8 cellular contexts compared by ENCODE assay signal in the genomic region with DNA sequence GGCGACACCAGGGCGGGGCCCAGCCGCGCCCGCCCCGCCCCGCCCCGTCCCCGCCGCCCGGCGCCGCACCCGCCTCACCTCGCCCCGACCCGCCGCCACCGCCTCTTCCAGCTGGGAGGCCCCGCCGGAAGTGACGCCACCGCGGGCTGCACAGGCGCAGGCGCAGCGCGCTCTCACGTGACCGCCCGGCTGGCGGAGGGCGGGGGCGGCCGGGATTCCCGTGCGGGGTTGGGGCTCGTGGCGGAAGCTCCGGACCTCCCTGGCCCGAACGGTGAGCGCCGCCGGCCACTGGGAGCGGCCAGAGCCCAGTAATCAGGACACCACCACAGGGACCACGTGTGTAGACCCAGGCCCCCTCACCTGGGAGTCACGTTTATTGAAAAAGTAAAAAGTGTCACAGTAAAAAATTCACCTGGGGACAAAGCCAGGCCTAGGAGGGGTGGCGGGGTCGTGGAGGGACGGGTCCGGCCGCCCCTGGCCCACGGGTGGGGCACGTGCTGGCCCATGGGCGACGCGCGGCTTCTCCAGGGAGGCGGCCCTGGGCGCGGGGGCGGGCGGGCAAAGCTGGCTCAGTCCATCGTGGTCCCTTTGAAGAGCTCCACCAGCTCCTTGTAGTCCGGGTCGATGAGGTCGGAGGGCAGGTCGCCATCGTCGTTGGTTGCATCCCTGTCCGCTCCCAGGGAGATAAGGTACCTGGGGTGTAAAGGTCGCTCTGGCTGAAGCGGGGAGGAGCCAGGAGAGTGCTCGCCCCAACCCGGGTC. TPM values are rescaled to one million over a fixed set of nuclear protein-coding genes. Genes with fewer than 3 reads are reported as not detected.
A peak's percentile ranks its signal among the peaks of the same experiment; 100 is the strongest.
DNase-seq lines count a peak whose midpoint lies in the region; ATAC-seq and TF ChIP-seq lines count a peak whose summit lies in the region.

A gene with protein sequence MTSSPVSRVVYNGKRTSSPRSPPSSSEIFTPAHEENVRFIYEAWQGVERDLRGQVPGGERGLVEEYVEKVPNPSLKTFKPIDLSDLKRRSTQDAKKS (minus strand): TSS at position 132 of the 761 bp plus-strand sequence. CDS start 8,785 bp downstream, outside the sequence.

- TF ChIP-seq CTCF in OCI-LY1 (IDR thresholded peaks at IDR 0.05; ENCODE audit: low read length) (no peak), endothelial cell (IDR thresholded peaks at IDR 0.05; ENCODE audit: unreplicated experiment) (no peak), mesothelial cell of epicardium (IDR thresholded peaks at IDR 0.05; ENCODE audit: unreplicated experiment) (no peak)

- no peaks in the 10 kb centered on the region for H3K36me3 ChIP-seq in OCI-LY1 (ENCODE audit: insufficient read depth, low read length)

- peaks cover 29% of the 10 kb centered on the region for H3K4me1 ChIP-seq in OCI-LY1 (ENCODE audit: insufficient read depth, low read length, severe bottlenecking)

- H3F3A ChIP-seq in OCI-LY1 (ENCODE audit: insufficient read depth, low read length): no peaks in the 10 kb centered on the region

- DNase-seq in COLO668 (lab: John Stamatoyannopoulos, UW; ENCODE audit: unreplicated experiment): peak; percentile 96
- DNase-seq in HuH-7 (ENCODE audit: low spot score): peak; percentile 97
- peak; percentile 97 for DNase-seq in activated CD8-positive, alpha-beta memory T cell treated with anti-CD3 and anti-CD28 coated beads, Interleukin-2, amount 50 U/mL, for 4 hours
- peak; percentile 96 for DNase-seq in endothelial cell (ENCODE audit: low spot score)
- peak; percentile 96 to 97 for DNase-seq in mesothelial cell of epicardium (ENCODE audit: low spot score in 2 of 2, unreplicated experiment in 2 of 2)
- peak; percentile 84 to 92 for DNase-seq in stimulated activated CD8-positive, alpha-beta memory T cell treated with anti-CD3 and anti-CD28 coated beads, Interleukin-15, amount 100 ng/mL, for 4 hours (ENCODE audit: low read depth in 2 of 2)

- H3K4me2 ChIP-seq in OCI-LY1 (ENCODE audit: low read length): peak within 1 kb of the TSS; percentile 98

- peak; percentile 64 for ATAC-seq in GM21390 (IDR thresholded peaks at IDR 0.05; ENCODE audit: unreplicated experiment)

- H3K4me1 Mint-ChIP-seq in endothelial cell (ENCODE audit: unreplicated experiment): peaks cover 13% of the 10 kb centered on the region
- H3K4me1 Mint-ChIP-seq in mesothelial cell of epicardium: peaks cover 19% of the 10 kb centered on the region

- H3K4me3 Mint-ChIP-seq in endothelial cell (ENCODE audit: unreplicated experiment) (peak within 1 kb of the TSS; percentile 92), mesothelial cell of epicardium (peak within 1 kb of the TSS; percentile 88)

- H3K27me3 ChIP-seq in OCI-LY1 (ENCODE audit: insufficient read depth, low read length): no peaks in the 10 kb centered on the region

- H3K27ac ChIP-seq in OCI-LY1 (ENCODE audit: low read depth, low read length, poor library complexity, severe bottlenecking): peak within 1 kb of the TSS; percentile 29

- H3K9ac ChIP-seq in OCI-LY1 (ENCODE audit: low read length): peak within 1 kb of the TSS; percentile 92

- H3K9me3 ChIP-seq in OCI-LY1 (ENCODE audit: low read length): no peaks in the 10 kb centered on the region

- H3K27ac Mint-ChIP-seq in endothelial cell (ENCODE audit: unreplicated experiment) (peak within 1 kb of the TSS; percentile 78), mesothelial cell of epicardium (peak within 1 kb of the TSS; percentile 96)

- no peaks in the 10 kb centered on the region for H3K9me2 ChIP-seq in OCI-LY1 (ENCODE audit: low read depth, low read length)

- H3K36me3 Mint-ChIP-seq in endothelial cell (ENCODE audit: low read depth, unreplicated experiment) (peaks cover 9% of the 10 kb centered on the region), mesothelial cell of epicardium (no peaks in the 10 kb centered on the region)

- H3K27me3 Mint-ChIP-seq in endothelial cell (ENCODE audit: unreplicated experiment) (peaks cover 20% of the 10 kb centered on the region), mesothelial cell of epicardium (ENCODE audit: low read depth) (no peaks in the 10 kb centered on the region)

- no peaks in the 10 kb centered on the region for H4K20me1 ChIP-seq in OCI-LY1 (ENCODE audit: insufficient read depth, low read length)

- peak within 1 kb of the TSS; percentile 86 for H3K4me3 ChIP-seq in OCI-LY1 (ENCODE audit: low read depth, low read length, poor library complexity, severe bottlenecking)

- H3K79me2 ChIP-seq in OCI-LY1 (ENCODE audit: insufficient read depth, low read length): no peaks in the 10 kb centered on the region

- no peak within 1 kb of the TSS for H2AFZ ChIP-seq in OCI-LY1 (ENCODE audit: low read length)

- H3K9me3 Mint-ChIP-seq in endothelial cell (ENCODE audit: unreplicated experiment): no peaks in the 10 kb centered on the region
- no peaks in the 10 kb centered on the region for H3K9me3 Mint-ChIP-seq in mesothelial cell of epicardium

RNA-seq across cellular contexts. Expression of the gene that starts here (rescaled TPM):
- 190 TPM for total RNA-seq in endothelial cell (ENCODE audit: unreplicated experiment)
- 96.2 to 104 TPM (median 103 TPM) in 3 replicates for total RNA-seq in mesothelial cell of epicardium

Comparison
In these comparisons a context has a peak if more than half of its experiments do, and no peak if none do; other contexts are left out.
1. Peak in every context shown above with its lines: DNase-seq, ATAC-seq, H3K4me3 ChIP-seq and H3K27ac ChIP-seq.